In genomic region chr1:40161125-40161887, GRCh38 we compare ENCODE assay signal across 8 cellular contexts. TPM values are rescaled to one million over a fixed set of nuclear protein-coding genes. Genes with fewer than 3 reads are reported as not detected.
DNase-seq lines count a peak whose midpoint lies in the region; ATAC-seq and TF ChIP-seq lines count a peak whose summit lies in the region.

Gene RLF, plus strand, starts transcription at chr1:40161387. Its CDS starts 13 bp downstream, at chr1:40161400.

- no peak for TF ChIP-seq CTCF in BE2C (IDR thresholded peaks at IDR 0.05; ENCODE audit: low read depth, low read length)
- TF ChIP-seq CTCF in colonic mucosa (IDR thresholded peaks at IDR 0.05): no peak

- H3K27ac ChIP-seq in colonic mucosa: peak within 1 kb of the TSS; percentile 90

- peak; percentile 90 for DNase-seq in BE2C
- peak; percentile 97 for DNase-seq in NCI-H526 treated with DMSO at 0.1 percent for 48 hours (lab: John Stamatoyannopoulos, UW)
- peak; percentile 98 for DNase-seq in activated CD4-positive, alpha-beta T cell treated with anti-CD3 and anti-CD28 coated beads for 48 hours
- peak; percentile 95 for DNase-seq in colonic mucosa
- DNase-seq in left colon: peak; percentile 94 to 96
- peak; percentile 93 to 95 for DNase-seq in stimulated activated CD4-positive, alpha-beta T cell treated with anti-CD3 and anti-CD28 coated beads, Interleukin-1b, Interleukin-23, amount 100 ng/mL, for 4 hours (ENCODE audit: low read depth in 2 of 2)

- peak within 1 kb of the TSS; percentile 94 to 97 for H3K9ac ChIP-seq in colonic mucosa (ENCODE audit: low read depth in 2 of 2, low read length in 2 of 2)

- intact Hi-C loops in colonic mucosa (cut with DNase I): loop anchor here (2.0 kb wide), 1 partner anchor 95 kb away; no protein-coding TSS in a partner anchor
- intact Hi-C loops in left colon (cut with DNase I, micrococcal nuclease): no loop called here

- H3K9me3 ChIP-seq in BE2C (no peaks in the 10 kb centered on the region), colonic mucosa (no peaks in the 10 kb centered on the region)

- ATAC-seq in GM19324 (IDR thresholded peaks at IDR 0.05; ENCODE audit: low FRiP score, unreplicated experiment): peak; percentile 96
- ATAC-seq in HG03460 (IDR thresholded peaks at IDR 0.05; ENCODE audit: unreplicated experiment): peak; percentile 90
- ATAC-seq in left colon: peak; percentile 98

- H3K4me1 ChIP-seq in BE2C: no peaks in the 10 kb centered on the region
- peaks cover 4% of the 10 kb centered on the region for H3K4me1 ChIP-seq in colonic mucosa

- H3K27me3 ChIP-seq in BE2C: no peaks in the 10 kb centered on the region
- no peaks in the 10 kb centered on the region for H3K27me3 ChIP-seq in colonic mucosa

- H3K36me3 ChIP-seq in BE2C (no peaks in the 10 kb centered on the region), colonic mucosa (no peaks in the 10 kb centered on the region)

- H3K4me3 ChIP-seq in BE2C (ENCODE audit: low read depth, low read length) (peak within 1 kb of the TSS; percentile 83), colonic mucosa (peak within 1 kb of the TSS; percentile 78)

RNA-seq across cellular contexts. Expression of gene RLF, which starts in this region (rescaled TPM):
- polyA plus RNA-seq in BE2C (2012; ENCODE audit: insufficient read depth, insufficient read length, low read depth): 8.8 TPM
- total RNA-seq in colonic mucosa: 10 to 100 TPM; 11.5 to 21.0 TPM
- 10 to 100 TPM in 1 of 2 donors, 1 to 10 TPM in 1; 9.5 to 14.7 TPM for total RNA-seq in left colon

Comparison
In these comparisons a context has a peak if more than half of its experiments do, and no peak if none do; other contexts are left out.
1. Peak in every context shown above with its lines: DNase-seq, ATAC-seq, H3K4me3 ChIP-seq and H3K27ac ChIP-seq.